Comparison of ENCODE assay signal across 8 cellular contexts in genomic region chr22:23069502-23070357, GRCh38. TPM values are rescaled to one million over a fixed set of nuclear protein-coding genes. Genes with fewer than 3 reads are reported as not detected.
DNase-seq lines count a peak whose midpoint lies in the region; ATAC-seq, FAIRE-seq and TF ChIP-seq lines count a peak whose summit lies in the region.

No MANE protein-coding gene starts in this region.

- H3K4me3 ChIP-seq in astrocyte of the cerebellum (ENCODE audit: low read depth, low read length): peak overlapping the region; percentile 50

- in situ Hi-C loops in astrocyte of the cerebellum (cut with HindIII; ENCODE audit: low sequenced_read_pairs): no loop called here

- TF ChIP-seq CTCF in astrocyte of the cerebellum (IDR thresholded peaks at IDR 0.05; ENCODE audit: low read depth, low read length, missing control alignments): no peak

- ATAC-seq in HG02588 (IDR thresholded peaks at IDR 0.05; ENCODE audit: unreplicated experiment): peak; percentile 82

- peak; percentile 98 for FAIRE-seq in urothelium cell line (lab: Jason Lieb, UNC)

- peak; percentile 93 for DNase-seq in Daoy (ENCODE audit: low read depth)
- peak; percentile 64 for DNase-seq in NCI-H1436 treated with DMSO at 0.1 percent for 48 hours (lab: John Stamatoyannopoulos, UW)
- peak; percentile 87 for DNase-seq in T-helper 9 cell
- peak; percentile 40 for DNase-seq in astrocyte of the cerebellum (ENCODE audit: low read depth)
- DNase-seq in hepatic stellate cell (ENCODE audit: low spot score): peak; percentile 94
- peak; percentile 93 for DNase-seq in putamen (ENCODE audit: low spot score)
- peak; percentile 100 for DNase-seq in urothelium cell line (ENCODE audit: low spot score)

RNA-seq across cellular contexts. Expression of gene GNAZ, which starts 0.6 kb away (rescaled TPM):
- 5.3 and 7.7 TPM in 2 replicates for total RNA-seq in Daoy (2014; rRNA removed; shearing (Covaris generic))

Comparison
In these comparisons a context has a peak if more than half of its experiments do, and no peak if none do; other contexts are left out.
1. Peak in every context shown above with its lines: DNase-seq, ATAC-seq and H3K4me3 ChIP-seq.
2. DNase-seq: peak in every context shown above with its lines; median percentile 100 in urothelium cell line; 94 in hepatic stellate cell; 93 in Daoy; 93 in putamen; 87 in T-helper 9 cell; 64 in NCI-H1436 treated with DMSO at 0.1 percent for 48 hours; 40 in astrocyte of the cerebellum.